ENCODE assay signal across 23 cellular contexts in the genomic region with DNA sequence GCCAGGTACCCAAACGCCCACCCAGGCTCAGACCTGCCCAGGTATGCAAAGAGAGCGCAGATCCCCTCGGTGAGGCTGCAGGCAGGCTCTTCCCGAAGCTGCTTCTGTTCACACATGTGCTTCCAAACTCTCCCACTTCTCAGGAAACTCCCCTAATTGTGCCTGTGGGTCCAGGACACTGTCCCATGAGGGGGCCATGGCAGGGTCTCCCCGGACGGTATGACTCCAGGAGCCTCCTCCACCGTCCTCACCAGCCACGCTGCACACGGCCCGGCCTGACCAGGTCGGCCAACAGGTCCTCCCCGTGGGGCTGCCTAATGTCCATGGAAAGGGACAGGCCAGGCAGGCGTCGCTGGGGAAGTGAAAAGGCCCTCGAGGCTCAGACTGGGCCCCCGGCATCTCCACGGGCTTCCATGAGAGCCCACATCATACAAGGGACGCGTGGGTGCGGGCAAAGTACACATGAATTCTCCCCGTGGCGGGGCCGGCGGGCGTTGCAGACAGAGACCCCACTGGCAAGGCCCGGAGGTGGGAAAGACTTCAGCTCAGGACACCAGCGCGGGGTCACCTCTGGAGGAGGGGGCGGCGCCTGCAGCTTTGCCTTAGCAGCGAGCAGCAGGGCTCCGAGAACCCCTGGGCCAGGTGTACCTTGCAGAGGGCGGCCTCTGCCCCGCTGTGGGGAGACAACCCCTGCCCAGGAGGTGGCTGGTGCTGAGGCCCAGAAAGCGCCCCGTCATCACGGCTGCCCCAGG.
DNase-seq lines count a peak whose midpoint lies in the region; ATAC-seq and TF ChIP-seq lines count a peak whose summit lies in the region.
"Had no signal": no experiment of that assay in that cellular context is flagged by ENCODE, and none has a peak within 500 bp of the region (broad histone marks: within the 10 kb centered on the region; RNA-seq: fewer than 3 reads in every experiment).

No MANE protein-coding gene starts in this region.

- H3K4me1 ChIP-seq in Peyer's patch (no peaks in the 10 kb centered on the region), stomach (peaks cover 0 to 8% (median 3%) of the 10 kb centered on the region in 4 donors)
- H3K4me1 ChIP-seq: BE2C, lower lobe of right lung had no signal

- DNase-seq in activated CD4-positive, alpha-beta memory T cell treated with anti-CD3 and anti-CD28 coated beads, Interleukin-2, amount 10 ng/mL, durations not matched to agents 7 days and 5 days = peak; percentile 9
- DNase-seq in activated CD4-positive, alpha-beta memory T cell treated with anti-CD3 and anti-CD28 coated beads for 36 hours = no peak
- DNase-seq in Peyer's patch (peak in 2 of 3 donors; percentile 12 to 30), left lobe of liver (ENCODE audit: low spot score) (peak; percentile 35), stomach (peak; percentile 20), DMS153 (lab: John Stamatoyannopoulos, UW) (no peak), NCI-H146 (lab: John Stamatoyannopoulos, UW) (no peak), GM13976 (ENCODE audit: low spot score) (no peak)
- DNase-seq: activated CD4-positive, alpha-beta T cell treated with anti-CD3 and anti-CD28 coated beads, Interleukin-2, amount 10 ng/mL, durations not matched to agents 24 days and 14 days; activated naive CD8-positive, alpha-beta T cell treated with anti-CD3 and anti-CD28 coated beads, Interleukin-2, amount 10 ng/mL, durations not matched to agents 7 days and 5 days; activated T-cell treated with anti-CD3 and anti-CD28 coated beads, Interleukin-2, amount 50 U/mL, for 4 hours; BE2C; COR-L47; GOT3; lower lobe of right lung; NCI-H82; OCI-M1; SIG-M5; sigmoid colon; thyroid gland had no signal

- no peaks in the 10 kb centered on the region for H3K4me1 Mint-ChIP-seq in activated CD4-positive, alpha-beta memory T cell treated with anti-CD3 and anti-CD28 coated beads, Interleukin-2, amount 10 ng/mL, durations not matched to agents 7 days and 5 days
- no peaks in the 10 kb centered on the region for H3K4me1 Mint-ChIP-seq in activated CD4-positive, alpha-beta memory T cell treated with anti-CD3 and anti-CD28 coated beads for 36 hours (ENCODE audit: low read depth)
- H3K4me1 Mint-ChIP-seq: activated CD4-positive, alpha-beta T cell treated with anti-CD3 and anti-CD28 coated beads, Interleukin-2, amount 10 ng/mL, durations not matched to agents 24 days and 14 days; stimulated activated memory B cell treated with anti-CD40 and anti-IgM and Interleukin-4, amounts not matched to agents 10 μg/mL and 1 μg/mL and 100 μg/mL, for 72 hours had no signal

- no peak for ATAC-seq in left lobe of liver
- ATAC-seq: activated T-cell treated with anti-CD3 and anti-CD28 coated beads, Interleukin-2, amount 50 U/mL, for 4 hours; body of pancreas; K562; lower lobe of right lung; stimulated activated memory B cell treated with anti-CD40 and anti-IgM and Interleukin-4, amounts not matched to agents 10 μg/mL and 1 μg/mL and 100 μg/mL, for 72 hours had no signal

- no peaks in the 10 kb centered on the region for H3K27me3 ChIP-seq in Peyer's patch
- H3K27me3 ChIP-seq in stomach = peaks cover 0 to 77% (median 20%) of the 10 kb centered on the region in 3 donors
- H3K27me3 ChIP-seq: BE2C, thyroid gland had no signal

- H3K9me3 ChIP-seq in Peyer's patch (no peaks in the 10 kb centered on the region), stomach (no peaks in the 10 kb centered on the region)
- H3K9me3 ChIP-seq: body of pancreas, lower lobe of right lung, sigmoid colon, thyroid gland had no signal

- TF ChIP-seq POLR2A in Peyer's patch (IDR thresholded peaks at IDR 0.05) = no peak
- no peak for TF ChIP-seq POLR2A in stomach (IDR thresholded peaks at IDR 0.05)

- H3K27ac ChIP-seq in Peyer's patch (no peak overlapping the region), stomach (no peak overlapping the region)
- H3K27ac ChIP-seq: body of pancreas, lower lobe of right lung, sigmoid colon, thyroid gland had no signal

- intact Hi-C loops in activated CD4-positive, alpha-beta memory T cell treated with anti-CD3 and anti-CD28 coated beads for 36 hours (cut with micrococcal nuclease) = no loop called here
- intact Hi-C loops in stomach (cut with DNase I; ENCODE audit: low total_unique reads) = loop anchor here (10.0 kb wide), 1 partner anchor 727 kb away; no protein-coding TSS in a partner anchor

- POLR2A ChIA-PET in activated CD4-positive, alpha-beta memory T cell treated with anti-CD3 and anti-CD28 coated beads, Interleukin-2, amount 10 ng/mL, durations not matched to agents 7 days and 5 days (lab: Charles Lee) = no interaction called here
- POLR2A ChIA-PET in activated CD4-positive, alpha-beta memory T cell treated with anti-CD3 and anti-CD28 coated beads for 36 hours (lab: Charles Lee) = no interaction called here

- H3K36me3 Mint-ChIP-seq in activated CD4-positive, alpha-beta memory T cell treated with anti-CD3 and anti-CD28 coated beads, Interleukin-2, amount 10 ng/mL, durations not matched to agents 7 days and 5 days (ENCODE audit: low read depth) = no peaks in the 10 kb centered on the region
- H3K36me3 Mint-ChIP-seq in activated CD4-positive, alpha-beta memory T cell treated with anti-CD3 and anti-CD28 coated beads for 36 hours = no peaks in the 10 kb centered on the region
- H3K36me3 Mint-ChIP-seq: activated naive CD8-positive, alpha-beta T cell treated with anti-CD3 and anti-CD28 coated beads, Interleukin-2, amount 10 ng/mL, durations not matched to agents 7 days and 5 days; stimulated activated memory B cell treated with anti-CD40 and anti-IgM and Interleukin-4, amounts not matched to agents 10 μg/mL and 1 μg/mL and 100 μg/mL, for 72 hours had no signal

- no peak overlapping the region for H3K4me3 Mint-ChIP-seq in activated CD4-positive, alpha-beta memory T cell treated with anti-CD3 and anti-CD28 coated beads, Interleukin-2, amount 10 ng/mL, durations not matched to agents 7 days and 5 days
- no peak overlapping the region for H3K4me3 Mint-ChIP-seq in activated CD4-positive, alpha-beta memory T cell treated with anti-CD3 and anti-CD28 coated beads for 36 hours
- H3K4me3 Mint-ChIP-seq: activated CD4-positive, alpha-beta T cell treated with anti-CD3 and anti-CD28 coated beads, Interleukin-2, amount 10 ng/mL, durations not matched to agents 24 days and 14 days; activated naive CD8-positive, alpha-beta T cell treated with anti-CD3 and anti-CD28 coated beads, Interleukin-2, amount 10 ng/mL, durations not matched to agents 7 days and 5 days; activated T-cell treated with anti-CD3 and anti-CD28 coated beads, Interleukin-2, amount 50 U/mL, for 4 hours; stimulated activated memory B cell treated with anti-CD40 and anti-IgM and Interleukin-4, amounts not matched to agents 10 μg/mL and 1 μg/mL and 100 μg/mL, for 72 hours had no signal

- H3K36me3 ChIP-seq in Peyer's patch (no peaks in the 10 kb centered on the region), stomach (no peaks in the 10 kb centered on the region)
- H3K36me3 ChIP-seq: BE2C, lower lobe of right lung, sigmoid colon, thyroid gland had no signal

- H3K9me3 Mint-ChIP-seq in activated CD4-positive, alpha-beta memory T cell treated with anti-CD3 and anti-CD28 coated beads, Interleukin-2, amount 10 ng/mL, durations not matched to agents 7 days and 5 days = no peaks in the 10 kb centered on the region
- no peaks in the 10 kb centered on the region for H3K9me3 Mint-ChIP-seq in activated CD4-positive, alpha-beta memory T cell treated with anti-CD3 and anti-CD28 coated beads for 36 hours
- H3K9me3 Mint-ChIP-seq: activated CD4-positive, alpha-beta T cell treated with anti-CD3 and anti-CD28 coated beads, Interleukin-2, amount 10 ng/mL, durations not matched to agents 24 days and 14 days; activated naive CD8-positive, alpha-beta T cell treated with anti-CD3 and anti-CD28 coated beads, Interleukin-2, amount 10 ng/mL, durations not matched to agents 7 days and 5 days; activated T-cell treated with anti-CD3 and anti-CD28 coated beads, Interleukin-2, amount 50 U/mL, for 4 hours had no signal

- CTCF ChIA-PET in activated CD4-positive, alpha-beta memory T cell treated with anti-CD3 and anti-CD28 coated beads, Interleukin-2, amount 10 ng/mL, durations not matched to agents 7 days and 5 days (lab: Charles Lee) = no interaction called here
- CTCF ChIA-PET in activated CD4-positive, alpha-beta memory T cell treated with anti-CD3 and anti-CD28 coated beads for 36 hours (lab: Charles Lee) = no interaction called here

- TF ChIP-seq EP300 in stomach (IDR thresholded peaks at IDR 0.05) = no peak

- no peak overlapping the region for H3K27ac Mint-ChIP-seq in activated CD4-positive, alpha-beta memory T cell treated with anti-CD3 and anti-CD28 coated beads, Interleukin-2, amount 10 ng/mL, durations not matched to agents 7 days and 5 days
- no peak overlapping the region for H3K27ac Mint-ChIP-seq in activated CD4-positive, alpha-beta memory T cell treated with anti-CD3 and anti-CD28 coated beads for 36 hours
- H3K27ac Mint-ChIP-seq: activated CD4-positive, alpha-beta T cell treated with anti-CD3 and anti-CD28 coated beads, Interleukin-2, amount 10 ng/mL, durations not matched to agents 24 days and 14 days; activated naive CD8-positive, alpha-beta T cell treated with anti-CD3 and anti-CD28 coated beads, Interleukin-2, amount 10 ng/mL, durations not matched to agents 7 days and 5 days; stimulated activated memory B cell treated with anti-CD40 and anti-IgM and Interleukin-4, amounts not matched to agents 10 μg/mL and 1 μg/mL and 100 μg/mL, for 72 hours had no signal

- no peaks in the 10 kb centered on the region for H3K27me3 Mint-ChIP-seq in activated CD4-positive, alpha-beta memory T cell treated with anti-CD3 and anti-CD28 coated beads, Interleukin-2, amount 10 ng/mL, durations not matched to agents 7 days and 5 days
- peaks cover 15% of the 10 kb centered on the region for H3K27me3 Mint-ChIP-seq in activated CD4-positive, alpha-beta memory T cell treated with anti-CD3 and anti-CD28 coated beads for 36 hours
- H3K27me3 Mint-ChIP-seq: activated CD4-positive, alpha-beta T cell treated with anti-CD3 and anti-CD28 coated beads, Interleukin-2, amount 10 ng/mL, durations not matched to agents 24 days and 14 days; activated naive CD8-positive, alpha-beta T cell treated with anti-CD3 and anti-CD28 coated beads, Interleukin-2, amount 10 ng/mL, durations not matched to agents 7 days and 5 days had no signal

- 83 to 90% (median 85%) methylated on average over 35 to 37 of the region's 37 CpGs for WGBS in stomach, 5 donors

- in situ Hi-C loops in GM13976 (cut with MboI; ENCODE audit: low sequenced_read_pairs, unreplicated experiment) = no loop called here

- TF ChIP-seq CTCF in Peyer's patch (IDR thresholded peaks at IDR 0.05) (no peak), stomach (IDR thresholded peaks at IDR 0.05) (no peak), GM13976 (IDR thresholded peaks at IDR 0.05; ENCODE audit: borderline replicate concordance, control extremely low read depth, extremely low read depth, insufficient read depth, missing control alignments) (no peak)

- H3K4me3 ChIP-seq in Peyer's patch = no peak overlapping the region
- H3K4me3 ChIP-seq in stomach = no peak overlapping the region
- H3K4me3 ChIP-seq: body of pancreas, K562, lower lobe of right lung, sigmoid colon, thyroid gland had no signal

Comparison
In these comparisons a context has a peak if more than half of its experiments do, and no peak if none do; other contexts are left out.
1. DNase-seq: peak in activated CD4-positive, alpha-beta memory T cell treated with anti-CD3 and anti-CD28 coated beads, Interleukin-2, amount 10 ng/mL, durations not matched to agents 7 days and 5 days (single experiment), Peyer's patch (2 of 3), left lobe of liver (single experiment) and stomach (single experiment); none in activated CD4-positive, alpha-beta memory T cell treated with anti-CD3 and anti-CD28 coated beads for 36 hours (single experiment), DMS153 (single experiment), NCI-H146 (single experiment) and GM13976 (single experiment).